ENCODE assay signal across 8 cellular contexts in genomic region chrX:3713937-3714434, GRCh38. TPM values are rescaled to one million over a fixed set of nuclear protein-coding genes. Genes with fewer than 3 reads are reported as not detected.
DNase-seq lines count a peak whose midpoint lies in the region; ATAC-seq and TF ChIP-seq lines count a peak whose summit lies in the region.

No MANE protein-coding gene starts in this region.

- no peaks in the 10 kb centered on the region for H3K27me3 ChIP-seq in Karpas-422 (ENCODE audit: low read length)
- peaks cover 38% of the 10 kb centered on the region for H3K27me3 ChIP-seq in neural progenitor cell

- H3K79me2 ChIP-seq in Karpas-422 (ENCODE audit: low read length) (peaks cover 38% of the 10 kb centered on the region), neural progenitor cell (ENCODE audit: low read depth) (peaks cover 41% of the 10 kb centered on the region)

- peaks cover 16% of the 10 kb centered on the region for H3K36me3 Mint-ChIP-seq in Calu3 (ENCODE audit: insufficient read depth, unreplicated experiment)
- H3K36me3 Mint-ChIP-seq in neural progenitor cell: peaks cover 3% of the 10 kb centered on the region

- H2AFZ ChIP-seq in Karpas-422 (ENCODE audit: low read length) (peak overlapping the region; percentile 76; the same call in 1 of the 2 replicates), neural progenitor cell (replicated peaks) (no peak overlapping the region)

- H3K4me2 ChIP-seq in Karpas-422 (ENCODE audit: low read depth, low read length, poor library complexity, severe bottlenecking) (peak overlapping the region; percentile 79), neural progenitor cell (peak overlapping the region; percentile 80)

- H3K4me3 Mint-ChIP-seq in Calu3 (ENCODE audit: low read depth, unreplicated experiment): peak overlapping the region; percentile 79
- H3K4me3 Mint-ChIP-seq in neural progenitor cell: peak overlapping the region; percentile 89

- CTCF ChIA-PET in Calu3 (lab: Charles Lee): no interaction called here

- H3K4me1 Mint-ChIP-seq in Calu3 (ENCODE audit: low read depth, unreplicated experiment) (peaks cover 13% of the 10 kb centered on the region), neural progenitor cell (peaks cover 17% of the 10 kb centered on the region)

- H3K9me2 ChIP-seq in Karpas-422 (replicated peaks; ENCODE audit: insufficient read depth, low read length): no peaks in the 10 kb centered on the region

- DNase-seq in Calu3 (no peak), Karpas-422 (no peak), ecto neural progenitor cell (ENCODE audit: low spot score) (peak; percentile 51), neural progenitor cell (ENCODE audit: low spot score) (peak; percentile 20), activated gamma-delta T cell treated with Interleukin-2 at 50 U/mL for 16 hours (no peak), iPS-NIHi7 (ENCODE audit: extremely low spot score) (no peak)
- no peak for DNase-seq in stimulated activated CD4-positive, alpha-beta T cell treated with anti-CD3 and anti-CD28 coated beads, Interleukin-4, amount 100 ng/mL, for 1 hour

- no peaks in the 10 kb centered on the region for H3K36me3 ChIP-seq in Karpas-422 (ENCODE audit: insufficient read depth, low read length)
- H3K36me3 ChIP-seq in neural progenitor cell: no peaks in the 10 kb centered on the region

- H3K9me3 Mint-ChIP-seq in Calu3 (ENCODE audit: low read depth, unreplicated experiment) (no peaks in the 10 kb centered on the region), neural progenitor cell (no peaks in the 10 kb centered on the region)

- 0 out of 2 replicates have a peak, but pooled peaks cover 7% of the 10 kb centered on the region for H4K20me1 ChIP-seq in Karpas-422 (ENCODE audit: insufficient read depth, low read depth, low read length)
- H4K20me1 ChIP-seq in neural progenitor cell (ENCODE audit: low read depth): peaks cover 15% of the 10 kb centered on the region

- H3K9me3 ChIP-seq in Karpas-422 (ENCODE audit: low read length): no peaks in the 10 kb centered on the region
- no peaks in the 10 kb centered on the region for H3K9me3 ChIP-seq in neural progenitor cell (ENCODE audit: low read depth)

- no peak overlapping the region for H3K27ac ChIP-seq in Karpas-422 (ENCODE audit: low read length)
- H3K27ac ChIP-seq in neural progenitor cell: no peak overlapping the region

- H3F3A ChIP-seq in neural progenitor cell (ENCODE audit: low read depth): no peaks in the 10 kb centered on the region

- no peak overlapping the region for H3K27ac Mint-ChIP-seq in Calu3 (ENCODE audit: unreplicated experiment)
- no peak overlapping the region for H3K27ac Mint-ChIP-seq in neural progenitor cell

- H3K4me3 ChIP-seq in Karpas-422 (ENCODE audit: low read length): peak overlapping the region; percentile 78
- H3K4me3 ChIP-seq in neural progenitor cell: peak overlapping the region; percentile 65

- H3K9ac ChIP-seq in Karpas-422 (ENCODE audit: low read length) (peak overlapping the region; percentile 70), neural progenitor cell (no peak overlapping the region)

- TF ChIP-seq CTCF in Calu3 (IDR thresholded peaks at IDR 0.05; ENCODE audit: unreplicated experiment) (no peak), neural progenitor cell (IDR thresholded peaks at IDR 0.05) (no peak)

- H3K27me3 Mint-ChIP-seq in Calu3 (ENCODE audit: unreplicated experiment) (no peaks in the 10 kb centered on the region), neural progenitor cell (ENCODE audit: insufficient read depth, low read depth) (peaks cover 6% of the 10 kb centered on the region)

- BruUV-seq in Calu3 (replicated peaks; lab: Mats Ljungman, UMichigan): no TSS peak

- no peak for ATAC-seq in GM19397 (IDR thresholded peaks at IDR 0.05; ENCODE audit: unreplicated experiment)

- intact Hi-C loops in Calu3 (cut with micrococcal nuclease; ENCODE audit: unreplicated experiment): loop anchor here (2.0 kb wide), 1 partner anchor 93 kb away; no protein-coding TSS in a partner anchor

- H3K4me1 ChIP-seq in Karpas-422 (ENCODE audit: low read length): peaks cover 28% of the 10 kb centered on the region
- H3K4me1 ChIP-seq in neural progenitor cell: no peaks in the 10 kb centered on the region

RNA-seq across cellular contexts. Expression of gene PRKX, which starts 0.5 kb away (rescaled TPM):
- total RNA-seq in Calu3 (2022) (23.7 and 25.7 TPM in 2 replicates), neural progenitor cell (ENCODE audit: low replicate concordance) (14.6 and 22.6 TPM in 2 replicates)
- total RNA-seq in Karpas-422 (2014; rRNA removed; shearing (Covaris generic); ENCODE audit: low replicate concordance): 18.2 and 21.7 TPM in 2 replicates

Comparison
In these comparisons a context has a peak if more than half of its experiments do, and no peak if none do; other contexts are left out.
1. DNase-seq: peak in ecto neural progenitor cell (single experiment) and neural progenitor cell (single experiment); none in Calu3 (single experiment), Karpas-422 (single experiment), activated gamma-delta T cell treated with Interleukin-2 at 50 U/mL for 16 hours (single experiment), stimulated activated CD4-positive, alpha-beta T cell treated with anti-CD3 and anti-CD28 coated beads, Interleukin-4, amount 100 ng/mL, for 1 hour (single experiment) and iPS-NIHi7 (single experiment).